ENCODE assay signal across 12 cellular contexts in genomic region chr17:75551276-75551675, GRCh38. TPM values are rescaled to one million over a fixed set of nuclear protein-coding genes. Genes with fewer than 3 reads are reported as not detected.
DNase-seq lines count a peak whose midpoint lies in the region; ATAC-seq and TF ChIP-seq lines count a peak whose summit lies in the region.
"Had no signal": no experiment of that assay in that cellular context is flagged by ENCODE, and none has a peak within 500 bp of the region (broad histone marks: within the 10 kb centered on the region; RNA-seq: fewer than 3 reads in every experiment).

No MANE protein-coding gene starts in this region.

- peak overlapping the region; percentile 15 for H2AK5ac ChIP-seq in trophoblast cell (ENCODE audit: low read length)

- no peak for TF ChIP-seq CTCF in body of pancreas (IDR thresholded peaks at IDR 0.05)

- H2BK5ac ChIP-seq in trophoblast cell (ENCODE audit: low read depth, low read length, poor library complexity) = no peak overlapping the region

- DNase-seq in EH (ENCODE audit: low read depth) (peak; percentile 9), body of pancreas (no peak), trophoblast cell (peak; percentile 95), COLO668 (lab: John Stamatoyannopoulos, UW; ENCODE audit: unreplicated experiment) (no peak)
- DNase-seq: activated gamma-delta T cell treated with Interleukin-2 at 50 U/mL for 16 hours; dorsolateral prefrontal cortex; NCI-H1694; NCI-H524; stimulated activated naive CD4-positive, alpha-beta T cell treated with Interleukin-2 at 50 U/mL for 16 hours had no signal

- H3K27ac ChIP-seq in body of pancreas (peak overlapping the region; percentile 65 to 98 (median 98)), trophoblast cell (ENCODE audit: low read depth, low read length) (no peak overlapping the region)
- H3K27ac ChIP-seq: dorsolateral prefrontal cortex, neutrophil had no signal

- H2BK12ac ChIP-seq in trophoblast cell (ENCODE audit: low read length) = peak overlapping the region; percentile 76

- no peak overlapping the region for H2AFZ ChIP-seq in trophoblast cell (ENCODE audit: insufficient read depth, low read length, poor library complexity)

- H3K4me3 ChIP-seq in body of pancreas (no peak overlapping the region), trophoblast cell (ENCODE audit: low read depth, low read length) (no peak overlapping the region)
- H3K4me3 ChIP-seq: dorsolateral prefrontal cortex had no signal

- peaks cover 74% of the 10 kb centered on the region for H3K4me1 ChIP-seq in body of pancreas
- H3K4me1 ChIP-seq in trophoblast cell (ENCODE audit: control insufficient read depth in 1 of 2, insufficient read depth in 2 of 2, low read length in 2 of 2) = peaks cover 36 to 46% of the 10 kb centered on the region in 2 experiments

- no peak overlapping the region for H3K9ac ChIP-seq in trophoblast cell (ENCODE audit: low read length)

- ATAC-seq in body of pancreas (no peak), SK-N-SH treated with all-trans-retinoic acid at 6 μM for 48 hours (no peak), HG03469 (IDR thresholded peaks at IDR 0.05; ENCODE audit: unreplicated experiment) (no peak)

- H3K4ac ChIP-seq in trophoblast cell (ENCODE audit: low read depth, low read length) = no peak overlapping the region

- H4K12ac ChIP-seq in trophoblast cell (ENCODE audit: low read depth, low read length) = no peak overlapping the region

- H3K9me3 ChIP-seq in body of pancreas (no peaks in the 10 kb centered on the region), trophoblast cell (ENCODE audit: insufficient read depth, low read depth, low read length) (no peaks in the 10 kb centered on the region)
- H3K9me3 ChIP-seq: neutrophil had no signal

- H3K79me1 ChIP-seq in trophoblast cell (ENCODE audit: low read length) = peaks cover 21% of the 10 kb centered on the region

- no peak overlapping the region for H3K23ac ChIP-seq in trophoblast cell (ENCODE audit: low read length)

- H2BK120ac ChIP-seq in trophoblast cell (ENCODE audit: insufficient read depth, low read length, poor library complexity) = no peak overlapping the region

- H3K27me3 ChIP-seq in body of pancreas (no peaks in the 10 kb centered on the region), trophoblast cell (ENCODE audit: insufficient read depth, low read length) (no peaks in the 10 kb centered on the region)
- H3K27me3 ChIP-seq: dorsolateral prefrontal cortex, neutrophil had no signal

- H4K91ac ChIP-seq in trophoblast cell (ENCODE audit: low read depth, low read length) = peak overlapping the region; percentile 41

- peak overlapping the region; percentile 33 for H3K14ac ChIP-seq in trophoblast cell (ENCODE audit: low read length)

- no peak overlapping the region for H3K4me2 ChIP-seq in trophoblast cell (ENCODE audit: low read length)

- TF ChIP-seq POLR2A in body of pancreas (IDR thresholded peaks at IDR 0.05) = no peak

- H4K8ac ChIP-seq in trophoblast cell (ENCODE audit: low read depth, low read length) = no peak overlapping the region

- WGBS in body of pancreas, 2 donors = 73 to 76% methylated on average over 7 of the region's 7 CpGs
- no CpG with 5 or more reads among the region's 7 CpGs for WGBS in trophoblast cell (ENCODE audit: extremely low coverage, insufficient coverage, insufficient read length)

- intact Hi-C loops in body of pancreas (cut with DNase I) = no loop called here

- peak overlapping the region; percentile 7 for H3K18ac ChIP-seq in trophoblast cell (ENCODE audit: low read length)

- H3K36me3 ChIP-seq in body of pancreas (replicated peaks in 1 of 2; ENCODE audit: insufficient read depth in 1 of 2, low read depth in 2 of 2) (no peaks in the 10 kb centered on the region), trophoblast cell (ENCODE audit: control insufficient read depth in 1 of 2, insufficient read depth in 2 of 2, low read length in 2 of 2) (peaks cover 0 to 2% of the 10 kb centered on the region in 2 experiments)
- H3K36me3 ChIP-seq: neutrophil had no signal

- no peaks in the 10 kb centered on the region for H3K79me2 ChIP-seq in trophoblast cell (ENCODE audit: control insufficient read depth, insufficient read depth, low read length, poor library complexity)

TF ChIP-seq in SK-N-SH treated with all-trans-retinoic acid at 6 μM for 48 hours, 23 proteins besides CTCF, POLR2A, EP300 and RAD21:
- no peak for TF ChIP-seq ISL1 (CRISPR knock-in tag; IDR thresholded peaks at IDR 0.05)
- TF ChIP-seq PPARA (CRISPR knock-in tag; IDR thresholded peaks at IDR 0.05; ENCODE audit: borderline replicate concordance) = no peak
- TF ChIP-seq ZFP30 (CRISPR knock-in tag; IDR thresholded peaks at IDR 0.05) = no peak
- no peak for TF ChIP-seq ZC3H10 (CRISPR knock-in tag; IDR thresholded peaks at IDR 0.05)
- no peak for TF ChIP-seq BACH2 (CRISPR knock-in tag; IDR thresholded peaks at IDR 0.05; ENCODE audit: borderline replicate concordance)
- no peak for TF ChIP-seq GLIS3 (CRISPR knock-in tag; IDR thresholded peaks at IDR 0.05)
- TF ChIP-seq ZNF565 (CRISPR knock-in tag; conservative IDR thresholded peaks at IDR 0.05; ENCODE audit: low read depth) = no peak
- TF ChIP-seq TOX (CRISPR knock-in tag; IDR thresholded peaks at IDR 0.05; ENCODE audit: borderline replicate concordance) = no peak
- no peak for TF ChIP-seq CSDC2 (CRISPR knock-in tag; IDR thresholded peaks at IDR 0.05)
- TF ChIP-seq OSR1 (CRISPR knock-in tag; IDR thresholded peaks at IDR 0.05) = no peak
- TF ChIP-seq, protein P1, sequence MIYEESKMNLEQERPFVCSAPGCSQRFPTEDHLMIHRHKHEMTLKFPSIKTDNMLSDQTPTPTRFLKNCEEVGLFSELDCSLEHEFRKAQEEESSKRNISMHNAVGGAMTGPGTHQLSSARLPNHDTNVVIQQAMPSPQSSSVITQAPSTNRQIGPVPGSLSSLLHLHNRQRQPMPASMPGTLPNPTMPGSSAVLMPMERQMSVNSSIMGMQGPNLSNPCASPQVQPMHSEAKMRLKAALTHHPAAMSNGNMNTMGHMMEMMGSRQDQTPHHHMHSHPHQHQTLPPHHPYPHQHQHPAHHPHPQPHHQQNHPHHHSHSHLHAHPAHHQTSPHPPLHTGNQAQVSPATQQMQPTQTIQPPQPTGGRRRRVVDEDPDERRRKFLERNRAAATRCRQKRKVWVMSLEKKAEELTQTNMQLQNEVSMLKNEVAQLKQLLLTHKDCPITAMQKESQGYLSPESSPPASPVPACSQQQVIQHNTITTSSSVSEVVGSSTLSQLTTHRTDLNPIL (CRISPR knock-in tag; IDR thresholded peaks at IDR 0.05; ENCODE audit: low read depth) = no peak

RNA-seq across cellular contexts. Expression of gene LLGL2, which starts 25.8 kb away (rescaled TPM):
- 100 to 1,000 TPM; 113 to 251 TPM for total RNA-seq in body of pancreas
- 25.4 and 29.0 TPM in 2 replicates for polyA plus RNA-seq in trophoblast cell (2013)

RNA-seq across cellular contexts. Expression of gene TSEN54, which starts 34.9 kb away (rescaled TPM):
- 100 to 1,000 TPM in 1 of 2 donors, 10 to 100 TPM in 1; 63.8 to 123 TPM for total RNA-seq in body of pancreas
- polyA plus RNA-seq in trophoblast cell (2013) = 10.4 and 11.3 TPM in 2 replicates

RNA-seq across cellular contexts. Expression of gene CASKIN2, which starts 35.9 kb away (rescaled TPM):
- total RNA-seq in body of pancreas = 10 to 100 TPM in 1 of 2 donors, 1 to 10 TPM in 1; 9.1 to 16.2 TPM
- 5.6 and 5.7 TPM in 2 replicates for polyA plus RNA-seq in trophoblast cell (2013)

RNA-seq across cellular contexts. Expression of gene MYO15B, which starts 36.3 kb away (rescaled TPM):
- total RNA-seq in body of pancreas = 100 to 1,000 TPM in 1 of 2 donors, 10 to 100 TPM in 1; 61.2 to 183 TPM
- 8.3 and 8.9 TPM in 2 replicates for polyA plus RNA-seq in trophoblast cell (2013)

Comparison
In these comparisons a context has a peak if more than half of its experiments do, and no peak if none do; other contexts are left out.
1. DNase-seq: peak in EH (single experiment) and trophoblast cell (2 of 2); none in body of pancreas (0 of 4) and COLO668 (single experiment).